Comparison of ENCODE assay signal across 8 cellular contexts in the genomic region with DNA sequence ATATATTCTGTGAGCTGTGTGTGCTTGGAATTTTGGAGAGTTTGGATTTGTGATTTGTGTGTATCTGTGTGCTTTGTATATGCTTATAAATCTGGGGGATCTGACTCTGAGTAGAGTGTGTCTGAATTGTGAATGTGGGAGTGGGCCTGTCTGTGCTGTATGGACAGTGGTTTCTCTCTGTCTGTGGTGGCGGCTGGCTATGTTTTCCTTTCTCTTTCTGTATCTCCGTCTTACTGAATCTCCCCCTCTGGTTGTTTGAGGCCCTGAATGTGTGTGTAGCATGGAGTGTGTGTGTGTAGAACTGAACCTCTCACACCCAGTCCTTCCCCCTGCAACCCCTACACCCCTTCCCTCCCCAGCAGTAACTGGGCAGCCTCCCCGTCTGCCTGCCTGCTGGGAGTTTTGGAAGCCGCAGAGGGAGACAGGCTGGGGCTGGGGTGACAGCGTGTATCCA. TPM values are rescaled to one million over a fixed set of nuclear protein-coding genes. Genes with fewer than 3 reads are reported as not detected.
DNase-seq lines count a peak whose midpoint lies in the region; ATAC-seq and TF ChIP-seq lines count a peak whose summit lies in the region.

No MANE protein-coding gene starts in this region.

- no peaks in the 10 kb centered on the region for H3K27me3 ChIP-seq in brain microvascular endothelial cell (replicated peaks)

- H3K27ac ChIP-seq in brain microvascular endothelial cell, result peak overlapping the region; percentile 91

- H3K36me3 ChIP-seq in brain microvascular endothelial cell (replicated peaks), result no peaks in the 10 kb centered on the region

- peak overlapping the region; percentile 87 for H3K4me3 ChIP-seq in brain microvascular endothelial cell (ENCODE audit: low read depth, low read length)

- TF ChIP-seq CTCF in brain microvascular endothelial cell (IDR thresholded peaks at IDR 0.05; ENCODE audit: low read depth, low read length, missing control alignments) (no peak), omental fat pad (IDR thresholded peaks at IDR 0.05) (no peak)

- ATAC-seq in GM18909 (IDR thresholded peaks at IDR 0.05; ENCODE audit: poor library complexity, unreplicated experiment) (peak; percentile 36), HG03139 (IDR thresholded peaks at IDR 0.05; ENCODE audit: unreplicated experiment) (peak; percentile 30), omental fat pad (ENCODE audit: low FRiP score) (no peak)

- DNase-seq in brain microvascular endothelial cell (peak; percentile 74), myocyte (ENCODE audit: low read depth) (peak; percentile 51), NCI-H1092 treated with DMSO at 0.1 percent for 48 hours (lab: John Stamatoyannopoulos, UW) (no peak), NCI-H1105 treated with DMSO at 0.1 percent for 48 hours (lab: John Stamatoyannopoulos, UW) (no peak), AG08396 (ENCODE audit: low spot score) (no peak), omental fat pad (ENCODE audit: low spot score) (no peak)

- in situ Hi-C loops in brain microvascular endothelial cell (cut with HindIII; ENCODE audit: low pct_ligation_motif_present, low sequenced_read_pairs), result no loop called here

RNA-seq across cellular contexts. Expression of a gene that starts 4.7 kb away (rescaled TPM):
- total RNA-seq in myocyte, result 246 and 253 TPM in 2 replicates
- polyA plus RNA-seq in myocyte (2012), result 186 TPM
- 10 to 100 TPM; 14.9 to 27.3 (median 25.0) TPM for total RNA-seq in omental fat pad

Comparison
In these comparisons a context has a peak if more than half of its experiments do, and no peak if none do; other contexts are left out.
1. DNase-seq: peak in brain microvascular endothelial cell (single experiment) and myocyte (single experiment); none in NCI-H1092 treated with DMSO at 0.1 percent for 48 hours (single experiment), NCI-H1105 treated with DMSO at 0.1 percent for 48 hours (single experiment), AG08396 (single experiment) and omental fat pad (single experiment).